Comparison of ENCODE assay signal across 8 cellular contexts in the genomic region with DNA sequence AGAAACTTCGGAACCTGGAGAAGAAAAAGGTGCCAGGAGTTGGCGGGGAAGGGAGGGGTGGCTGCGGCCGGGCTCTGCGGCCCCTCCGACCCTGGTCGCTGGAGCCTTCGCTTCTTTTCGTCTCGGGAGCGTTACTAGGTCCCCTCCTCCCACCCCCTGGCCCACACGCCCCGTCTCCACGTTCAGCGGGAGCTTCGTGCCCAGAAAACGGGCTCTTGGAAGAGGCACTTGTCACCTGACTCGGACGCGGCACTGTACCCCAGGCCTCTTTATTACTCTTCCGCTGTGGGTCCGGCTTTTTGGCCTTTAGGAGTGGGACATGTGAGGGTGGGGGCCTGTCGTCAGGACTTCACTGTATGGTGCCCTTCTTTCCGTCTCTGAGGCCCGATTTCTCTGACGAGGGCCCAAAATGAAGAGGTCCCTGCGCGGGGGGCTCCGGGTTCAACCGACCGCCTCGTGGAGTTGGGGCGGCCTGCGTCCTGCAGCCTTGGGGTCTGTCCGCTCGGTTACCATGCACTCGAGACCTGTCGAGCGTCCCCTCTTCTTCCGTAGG. TPM values are rescaled to one million over a fixed set of nuclear protein-coding genes. Genes with fewer than 3 reads are reported as not detected.
DNase-seq lines count a peak whose midpoint lies in the region; ATAC-seq and TF ChIP-seq lines count a peak whose summit lies in the region.

No MANE protein-coding gene starts in this region.

- H3K9me2 ChIP-seq in DOHH2 (replicated peaks; ENCODE audit: control insufficient read depth, low read length), result no peaks in the 10 kb centered on the region

- intact Hi-C loops in esophagus muscularis mucosa (cut with DNase I), result loop anchor here (2.0 to 5.0 kb wide), 3 partner anchors 52 to 305 kb away; a partner anchor contains a TSS
- intact Hi-C loops in upper lobe of right lung (cut with DNase I), result no loop called here

- H3K4me3 ChIP-seq in DOHH2 (ENCODE audit: low read length), result peak overlapping the region; percentile 80
- H3K4me3 ChIP-seq in esophagus muscularis mucosa, result peak overlapping the region; percentile 69 to 98 (median 82)
- H3K4me3 ChIP-seq in neural progenitor cell, result peak overlapping the region; percentile 100
- H3K4me3 ChIP-seq in upper lobe of right lung, result peak overlapping the region; percentile 98

- POLR2A ChIA-PET in activated CD8-positive, alpha-beta T cell treated with anti-CD3 and anti-CD28 coated beads, Interleukin-2, amount 10 ng/mL, durations not matched to agents 7 days and 5 days (lab: Charles Lee), result interaction anchor here (1.1 to 2.6 kb wide), 3 partner anchors 10 to 53 kb away, joined by 3 to 14 read pairs (median 7); a partner anchor contains a TSS

- H3K4me1 ChIP-seq in DOHH2 (ENCODE audit: control insufficient read depth, low read length) (peaks cover 45% of the 10 kb centered on the region), esophagus muscularis mucosa (peaks cover 46 to 52% (median 51%) of the 10 kb centered on the region in 4 donors), neural progenitor cell (peaks cover 24% of the 10 kb centered on the region), upper lobe of right lung (peaks cover 42% of the 10 kb centered on the region)

- H3K27ac ChIP-seq in DOHH2 (ENCODE audit: low read depth, low read length) (peak overlapping the region; percentile 84), esophagus muscularis mucosa (replicated peaks in 1 of 4) (peak overlapping the region; percentile 94 to 99 (median 97)), neural progenitor cell (peak overlapping the region; percentile 98), upper lobe of right lung (peak overlapping the region; percentile 90)

- ATAC-seq in HG03135 (IDR thresholded peaks at IDR 0.05; ENCODE audit: unreplicated experiment) (peak; percentile 2), upper lobe of right lung (no peak)
- ATAC-seq in activated CD8-positive, alpha-beta T cell treated with anti-CD3 and anti-CD28 coated beads, Interleukin-2, amount 10 ng/mL, durations not matched to agents 7 days and 5 days, result peak; percentile 0

- H3K9ac ChIP-seq in neural progenitor cell, result peak overlapping the region; percentile 96

- peak overlapping the region; percentile 100 for H3K4me3 Mint-ChIP-seq in activated CD8-positive, alpha-beta T cell treated with anti-CD3 and anti-CD28 coated beads, Interleukin-2, amount 10 ng/mL, durations not matched to agents 7 days and 5 days
- peak overlapping the region; percentile 96 for H3K4me3 Mint-ChIP-seq in neural progenitor cell

- H3K4me1 Mint-ChIP-seq in activated CD8-positive, alpha-beta T cell treated with anti-CD3 and anti-CD28 coated beads, Interleukin-2, amount 10 ng/mL, durations not matched to agents 7 days and 5 days (ENCODE audit: low read depth), result peaks cover 30% of the 10 kb centered on the region
- H3K4me1 Mint-ChIP-seq in neural progenitor cell, result peaks cover 31% of the 10 kb centered on the region

- TF ChIP-seq EP300 in esophagus muscularis mucosa (IDR thresholded peaks at IDR 0.05), result no peak

- H3K4me2 ChIP-seq in DOHH2 (ENCODE audit: low read length), result peak overlapping the region; percentile 70
- H3K4me2 ChIP-seq in neural progenitor cell, result peak overlapping the region; percentile 88

- WGBS in esophagus muscularis mucosa, result 1% methylated on average over 14 of the region's 40 CpGs

- H3K27me3 ChIP-seq in DOHH2 (ENCODE audit: control insufficient read depth, low read length), result no peaks in the 10 kb centered on the region
- H3K27me3 ChIP-seq in esophagus muscularis mucosa, result no peaks in the 10 kb centered on the region
- no peaks in the 10 kb centered on the region for H3K27me3 ChIP-seq in neural progenitor cell
- H3K27me3 ChIP-seq in upper lobe of right lung, result no peaks in the 10 kb centered on the region

- H3K79me2 ChIP-seq in DOHH2 (ENCODE audit: control insufficient read depth, low read length), result peaks cover 63% of the 10 kb centered on the region
- peaks cover 62% of the 10 kb centered on the region for H3K79me2 ChIP-seq in neural progenitor cell (ENCODE audit: low read depth)

- no peak for TF ChIP-seq CTCF in DOHH2 (IDR thresholded peaks at IDR 0.05; ENCODE audit: low read depth, low read length, poor library complexity, severe bottlenecking)
- no peak for TF ChIP-seq CTCF in esophagus muscularis mucosa (IDR thresholded peaks at IDR 0.05)
- no peak for TF ChIP-seq CTCF in neural progenitor cell (IDR thresholded peaks at IDR 0.05)
- TF ChIP-seq CTCF in upper lobe of right lung (IDR thresholded peaks at IDR 0.05), result no peak

- DNase-seq in activated CD8-positive, alpha-beta T cell treated with anti-CD3 and anti-CD28 coated beads, Interleukin-2, amount 10 ng/mL, durations not matched to agents 7 days and 5 days, result peak; percentile 37
- DNase-seq in esophagus muscularis mucosa (ENCODE audit: extremely low spot score) (no peak), neural progenitor cell (ENCODE audit: low spot score) (peak; percentile 56), upper lobe of right lung (peak; percentile 70), NCI-H446 treated with DMSO at 0.1 percent for 48 hours (lab: John Stamatoyannopoulos, UW) (no peak), G401 (ENCODE audit: low spot score) (no peak)

- H3K36me3 ChIP-seq in DOHH2 (ENCODE audit: control insufficient read depth, low read length), result peaks cover 55% of the 10 kb centered on the region
- peaks cover 0 to 8% (median 5%) of the 10 kb centered on the region in 4 donors for H3K36me3 ChIP-seq in esophagus muscularis mucosa
- peaks cover 7% of the 10 kb centered on the region for H3K36me3 ChIP-seq in neural progenitor cell
- H3K36me3 ChIP-seq in upper lobe of right lung, result peaks cover 18% of the 10 kb centered on the region

- H4K20me1 ChIP-seq in DOHH2 (ENCODE audit: control insufficient read depth, insufficient read depth, low read depth, low read length), result peaks cover 23% of the 10 kb centered on the region
- peaks cover 40% of the 10 kb centered on the region for H4K20me1 ChIP-seq in neural progenitor cell (ENCODE audit: low read depth)

- TF ChIP-seq POLR2A in esophagus muscularis mucosa (IDR thresholded peaks at IDR 0.05; ENCODE audit: low read depth), result no peak

- peaks cover 28% of the 10 kb centered on the region for H3K36me3 Mint-ChIP-seq in activated CD8-positive, alpha-beta T cell treated with anti-CD3 and anti-CD28 coated beads, Interleukin-2, amount 10 ng/mL, durations not matched to agents 7 days and 5 days (ENCODE audit: low read depth)
- peaks cover 21% of the 10 kb centered on the region for H3K36me3 Mint-ChIP-seq in neural progenitor cell

- CTCF ChIA-PET in activated CD8-positive, alpha-beta T cell treated with anti-CD3 and anti-CD28 coated beads, Interleukin-2, amount 10 ng/mL, durations not matched to agents 7 days and 5 days (lab: Charles Lee), result no interaction called here

- in situ Hi-C loops in G401 (cut with HindIII; ENCODE audit: low sequenced_read_pairs), result no loop called here

- H3K9me3 ChIP-seq in DOHH2 (ENCODE audit: control insufficient read depth, insufficient read depth, low read length) (no peaks in the 10 kb centered on the region), esophagus muscularis mucosa (no peaks in the 10 kb centered on the region), neural progenitor cell (ENCODE audit: low read depth) (no peaks in the 10 kb centered on the region), upper lobe of right lung (no peaks in the 10 kb centered on the region)

- no peak overlapping the region for H2AFZ ChIP-seq in neural progenitor cell (replicated peaks)

- peak overlapping the region; percentile 99 for H3K27ac Mint-ChIP-seq in activated CD8-positive, alpha-beta T cell treated with anti-CD3 and anti-CD28 coated beads, Interleukin-2, amount 10 ng/mL, durations not matched to agents 7 days and 5 days
- H3K27ac Mint-ChIP-seq in neural progenitor cell, result peak overlapping the region; percentile 98

- H3F3A ChIP-seq in DOHH2 (ENCODE audit: control insufficient read depth, insufficient read depth) (peaks cover 15% of the 10 kb centered on the region), neural progenitor cell (ENCODE audit: low read depth) (peaks cover 30% of the 10 kb centered on the region)

- no peaks in the 10 kb centered on the region for H3K27me3 Mint-ChIP-seq in activated CD8-positive, alpha-beta T cell treated with anti-CD3 and anti-CD28 coated beads, Interleukin-2, amount 10 ng/mL, durations not matched to agents 7 days and 5 days (ENCODE audit: low read depth)
- peaks cover 5% of the 10 kb centered on the region for H3K27me3 Mint-ChIP-seq in neural progenitor cell (ENCODE audit: insufficient read depth, low read depth)

- no peaks in the 10 kb centered on the region for H3K9me3 Mint-ChIP-seq in activated CD8-positive, alpha-beta T cell treated with anti-CD3 and anti-CD28 coated beads, Interleukin-2, amount 10 ng/mL, durations not matched to agents 7 days and 5 days (ENCODE audit: insufficient read depth)
- no peaks in the 10 kb centered on the region for H3K9me3 Mint-ChIP-seq in neural progenitor cell

RNA-seq across cellular contexts. Expression of a gene that starts 1.2 kb away (rescaled TPM):
- total RNA-seq in activated CD8-positive, alpha-beta T cell treated with anti-CD3 and anti-CD28 coated beads, Interleukin-2, amount 10 ng/mL, durations not matched to agents 7 days and 5 days, result 100 to 1,000 TPM; 219 to 235 TPM
- total RNA-seq in esophagus muscularis mucosa (100 to 1,000 TPM in 3 of 4 donors, 10 to 100 TPM in 1; 99.9 to 152 (median 103) TPM), neural progenitor cell (ENCODE audit: low replicate concordance) (275 and 498 TPM in 2 replicates), upper lobe of right lung (164 TPM)
- total RNA-seq in G401 (2014; rRNA removed; shearing (Covaris generic)), result 145 and 188 TPM in 2 replicates

RNA-seq across cellular contexts. Expression of a gene that starts 52.7 kb away (rescaled TPM):
- total RNA-seq in activated CD8-positive, alpha-beta T cell treated with anti-CD3 and anti-CD28 coated beads, Interleukin-2, amount 10 ng/mL, durations not matched to agents 7 days and 5 days, result 10 to 100 TPM; 76.9 to 78.7 TPM
- total RNA-seq in esophagus muscularis mucosa (10 to 100 TPM; 19.9 to 27.2 (median 20.6) TPM), neural progenitor cell (ENCODE audit: low replicate concordance) (42.9 and 44.6 TPM in 2 replicates), upper lobe of right lung (42.9 TPM)
- 83.1 and 87.9 TPM in 2 replicates for total RNA-seq in G401 (2014; rRNA removed; shearing (Covaris generic))

Comparison
In these comparisons a context has a peak if more than half of its experiments do, and no peak if none do; other contexts are left out.
1. DNase-seq: peak in activated CD8-positive, alpha-beta T cell treated with anti-CD3 and anti-CD28 coated beads, Interleukin-2, amount 10 ng/mL, durations not matched to agents 7 days and 5 days (single experiment), neural progenitor cell (single experiment) and upper lobe of right lung (single experiment); none in esophagus muscularis mucosa (single experiment), NCI-H446 treated with DMSO at 0.1 percent for 48 hours (single experiment) and G401 (single experiment).
2. Peak in every context shown above with its lines, with median percentiles within 50 percentile points of each other: H3K27ac ChIP-seq and H3K4me3 ChIP-seq.